In the genomic region with DNA sequence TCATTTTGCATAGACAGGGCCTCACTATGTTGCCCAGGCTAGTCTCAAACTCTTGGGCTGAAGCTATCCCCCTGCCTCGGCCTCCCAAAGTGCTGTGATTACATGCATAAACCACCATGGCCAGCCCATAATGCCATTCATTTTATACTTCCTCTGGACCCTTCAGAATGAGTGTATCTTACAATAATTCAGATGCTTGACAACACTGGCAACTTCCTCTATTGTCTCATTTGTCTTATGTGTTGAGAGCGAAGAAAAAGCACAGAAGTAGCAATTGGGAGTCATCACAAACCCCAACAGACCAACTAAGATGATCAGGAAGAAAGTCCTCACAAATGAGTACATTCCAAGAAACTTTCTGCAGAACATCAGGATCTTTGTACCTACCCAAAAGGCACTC, we compare ENCODE assay signal across 1 cellular context.
TF ChIP-seq lines count a peak whose summit lies in the region.

No MANE protein-coding gene starts in this region.

TF ChIP-seq in IMR-90, 13 proteins besides CTCF, POLR2A, EP300 and RAD21 (continued from another document):
- no peak for TF ChIP-seq MXI1 (IDR thresholded peaks at IDR 0.05; ENCODE audit: borderline replicate concordance, low read depth, low read length)
- TF ChIP-seq MAFK (IDR thresholded peaks at IDR 0.05; ENCODE audit: low read depth, low read length), result no peak
- TF ChIP-seq CEBPB (IDR thresholded peaks at IDR 0.05; ENCODE audit: low read depth, low read length), result no peak
- TF ChIP-seq FOS (IDR thresholded peaks at IDR 0.05; ENCODE audit: low read depth, low read length), result no peak
- TF ChIP-seq BHLHE40 (IDR thresholded peaks at IDR 0.05; ENCODE audit: low read depth, low read length), result no peak
- no peak for TF ChIP-seq SMC3 (IDR thresholded peaks at IDR 0.05; ENCODE audit: low read depth, low read length)
- TF ChIP-seq, protein P1, sequence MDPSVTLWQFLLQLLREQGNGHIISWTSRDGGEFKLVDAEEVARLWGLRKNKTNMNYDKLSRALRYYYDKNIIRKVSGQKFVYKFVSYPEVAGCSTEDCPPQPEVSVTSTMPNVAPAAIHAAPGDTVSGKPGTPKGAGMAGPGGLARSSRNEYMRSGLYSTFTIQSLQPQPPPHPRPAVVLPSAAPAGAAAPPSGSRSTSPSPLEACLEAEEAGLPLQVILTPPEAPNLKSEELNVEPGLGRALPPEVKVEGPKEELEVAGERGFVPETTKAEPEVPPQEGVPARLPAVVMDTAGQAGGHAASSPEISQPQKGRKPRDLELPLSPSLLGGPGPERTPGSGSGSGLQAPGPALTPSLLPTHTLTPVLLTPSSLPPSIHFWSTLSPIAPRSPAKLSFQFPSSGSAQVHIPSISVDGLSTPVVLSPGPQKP (IDR thresholded peaks at IDR 0.05; ENCODE audit: borderline replicate concordance, low read depth, low read length), result no peak
- no peak for TF ChIP-seq RFX5 (IDR thresholded peaks at IDR 0.05; ENCODE audit: low read depth, low read length)
- TF ChIP-seq CHD1 (IDR thresholded peaks at IDR 0.05; ENCODE audit: low read depth, low read length), result no peak
